20 cellular contexts compared by ENCODE assay signal in the genomic region with DNA sequence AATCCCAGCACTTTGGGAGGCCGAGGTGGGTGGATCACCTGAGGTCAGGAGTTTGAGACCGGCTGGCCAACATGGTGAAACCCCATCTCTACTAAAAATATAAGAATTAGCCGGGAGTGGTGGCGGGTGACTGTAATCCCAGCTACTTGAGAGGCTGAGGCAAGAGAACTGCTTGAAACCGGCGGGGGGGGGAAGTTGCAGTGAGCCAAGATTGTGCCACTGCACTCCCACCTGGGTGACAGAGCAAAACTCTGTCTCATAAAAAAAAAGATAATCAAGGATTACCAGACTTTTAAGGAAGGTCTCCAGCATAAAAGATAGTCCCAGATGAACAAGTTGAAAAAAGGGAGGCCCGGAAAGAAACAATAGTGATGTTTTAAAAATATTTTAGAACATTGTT. TPM values are rescaled to one million over a fixed set of nuclear protein-coding genes. Genes with fewer than 3 reads are reported as not detected.
"Had no signal": no experiment of that assay in that cellular context is flagged by ENCODE, and none has a peak within 500 bp of the region (broad histone marks: within the 10 kb centered on the region; RNA-seq: fewer than 3 reads in every experiment).

No MANE protein-coding gene starts in this region.

RNA-seq across cellular contexts. Expression of a gene that starts 48.4 kb away (rescaled TPM):
- total RNA-seq: activated B cell treated with CpG ODN at 0.5 μM for 24 hours; activated CD4-positive, alpha-beta memory T cell treated with anti-CD3 and anti-CD28 coated beads for 36 hours; activated CD4-positive, alpha-beta T cell treated with anti-CD3 and anti-CD28 coated beads, Interleukin-2, amount 10 ng/mL, durations not matched to agents 24 days and 14 days; activated CD8-positive, alpha-beta memory T cell treated with anti-CD3 and anti-CD28 coated beads for 36 hours; activated CD8-positive, alpha-beta T cell treated with anti-CD3 and anti-CD28 coated beads for 36 hours; activated naive CD4-positive, alpha-beta T cell treated with anti-CD3 and anti-CD28 coated beads for 36 hours; activated naive CD4-positive, alpha-beta T cell treated with anti-CD3 and anti-CD28 coated beads, Interleukin-2, amount 50 U/mL, for 72 hours; activated naive CD8-positive, alpha-beta T cell treated with anti-CD3 and anti-CD28 coated beads for 36 hours; activated T-cell treated with anti-CD3 and anti-CD28 coated beads, Interleukin-2, amount 50 U/mL, for 4 hours; activated T-cell treated with anti-CD3 and anti-CD28 coated beads, Interleukin-2, amount 50 U/mL, for 72 hours; activated T-helper 1 cell treated with anti-CD3 and anti-CD28 coated beads, Interleukin-12 subunit alpha, Interleukin-12 subunit beta, Interleukin-2, Interleukin-4 antibody, amounts not matched to agents 30 ng/mL and 10 ng/mL and 1 ng/mL, durations not matched to agents 14 hours and 24 hours and 36 hours; activated T-helper 17 cell treated with anti-CD3 and anti-CD28 coated beads, Interleukin-2, amount 50 U/mL, for 72 hours; aorta; astrocyte; body of pancreas; breast epithelium; cardiac septum; chondrocyte; T-cell; T-helper 1 cell treated with Interleukin-12 subunit alpha and Interleukin-12 subunit beta and Interleukin-4 antibody, amounts not matched to agents 30 ng/mL and 1 ng/mL, for 36 hours had no signal
